Comparison of ENCODE assay signal across 25 cellular contexts in genomic region chr7:4513450-4513849, GRCh38.
"Had no signal": no experiment of that assay in that cellular context is flagged by ENCODE, and none has a peak within 500 bp of the region (broad histone marks: within the 10 kb centered on the region; RNA-seq: fewer than 3 reads in every experiment).

No MANE protein-coding gene starts in this region.

- DNase-seq: colonic mucosa; cortex of kidney; effector CD8-positive, alpha-beta T cell; effector memory CD8-positive, alpha-beta T cell; endodermal cell; erythroblast; esophagus squamous epithelium; foreskin fibroblast; foreskin melanocyte; gastrocnemius medialis; glutamatergic neuron; head of caudate nucleus; heart right ventricle; hippocampal formation; kidney; kidney glomerular epithelial cell; left colon; left ventricle myocardium inferior; mammary epithelial cell; mesendoderm; midbrain had no signal

- ATAC-seq: effector memory CD8-positive, alpha-beta T cell; esophagus mucosa; gastrocnemius medialis; heart right ventricle; left colon; left lobe of liver had no signal

- FAIRE-seq: endometrium, islet of Langerhans, kidney had no signal
